In genomic region chr7:78530351-78530750, GRCh38 we compare ENCODE assay signal across 12 cellular contexts.
DNase-seq lines count a peak whose midpoint lies in the region; ATAC-seq and TF ChIP-seq lines count a peak whose summit lies in the region.
"Had no signal": no experiment of that assay in that cellular context is flagged by ENCODE, and none has a peak within 500 bp of the region (broad histone marks: within the 10 kb centered on the region; RNA-seq: fewer than 3 reads in every experiment).

No MANE protein-coding gene starts in this region.

- H3K4me2 ChIP-seq in osteoblast (ENCODE audit: insufficient read depth, low read length) = peak overlapping the region; percentile 0

- no peaks in the 10 kb centered on the region for H3K36me3 Mint-ChIP-seq in activated naive CD8-positive, alpha-beta T cell treated with anti-CD3 and anti-CD28 coated beads for 36 hours

- no peak overlapping the region for H3K4me3 Mint-ChIP-seq in activated naive CD8-positive, alpha-beta T cell treated with anti-CD3 and anti-CD28 coated beads for 36 hours

- no peak overlapping the region for H2AFZ ChIP-seq in osteoblast (ENCODE audit: low read length)

- H3K27ac ChIP-seq in osteoblast (ENCODE audit: low read depth, low read length) = no peak overlapping the region
- H3K27ac ChIP-seq in aorta (ENCODE audit: low read depth in 1 of 2, low read length in 2 of 2) = no peak overlapping the region

- WGBS in aorta, 2 donors = 77 to 86% methylated on average over 4 of the region's 4 CpGs

- intact Hi-C loops in aorta (cut with DNase I) = no loop called here

- no peak for TF ChIP-seq CTCF in osteoblast (IDR thresholded peaks at IDR 0.05; ENCODE audit: extremely low read depth, low read depth, low read length)

- H3K4me1 Mint-ChIP-seq in activated naive CD8-positive, alpha-beta T cell treated with anti-CD3 and anti-CD28 coated beads for 36 hours = no peaks in the 10 kb centered on the region

- H3K4me1 ChIP-seq in osteoblast (ENCODE audit: insufficient read depth, low read length) = peaks cover 24% of the 10 kb centered on the region
- no peaks in the 10 kb centered on the region for H3K4me1 ChIP-seq in aorta (ENCODE audit: control insufficient read depth in 1 of 2, insufficient read depth in 2 of 2, low read length in 2 of 2)

- ATAC-seq in aorta (ENCODE audit: low FRiP score) = no peak
- ATAC-seq in HG03095 (IDR thresholded peaks at IDR 0.05; ENCODE audit: unreplicated experiment) = no peak
- ATAC-seq: left lobe of liver had no signal

- no peaks in the 10 kb centered on the region for H4K20me1 ChIP-seq in osteoblast (ENCODE audit: insufficient read depth, low read length)

- no peaks in the 10 kb centered on the region for H3K9me3 ChIP-seq in osteoblast (ENCODE audit: low read depth, low read length)
- no peaks in the 10 kb centered on the region for H3K9me3 ChIP-seq in aorta (ENCODE audit: control insufficient read depth, low read length)

- no peaks in the 10 kb centered on the region for H3K27me3 ChIP-seq in osteoblast (ENCODE audit: insufficient read depth, low read length)
- no peaks in the 10 kb centered on the region for H3K27me3 ChIP-seq in aorta (ENCODE audit: control insufficient read depth in 1 of 2, insufficient read depth in 2 of 2, low read length in 1 of 2)

- DNase-seq in GM04503 (ENCODE audit: low read depth) (peak; percentile 21), NCI-H345 (lab: John Stamatoyannopoulos, UW) (peak; percentile 85), cerebellar cortex (ENCODE audit: low spot score) (peak; percentile 12), osteoblast (ENCODE audit: insufficient read length, low spot score, missing footprints) (peak; percentile 77), aorta (no peak)
- DNase-seq in stimulated activated CD4-positive, alpha-beta T cell treated with anti-CD3 and anti-CD28 coated beads, Interleukin-12 subunit alpha, Interleukin-12 subunit beta, amount 100 ng/mL, for 4 hours = no peak
- DNase-seq in activated naive CD8-positive, alpha-beta T cell treated with anti-CD3 and anti-CD28 coated beads for 36 hours = no peak
- DNase-seq: effector CD8-positive, alpha-beta T cell had no signal

- no peaks in the 10 kb centered on the region for H3K27me3 Mint-ChIP-seq in activated naive CD8-positive, alpha-beta T cell treated with anti-CD3 and anti-CD28 coated beads for 36 hours
- H3K27me3 Mint-ChIP-seq: progenitor cell of endocrine pancreas had no signal

- H3K4me3 ChIP-seq in osteoblast (ENCODE audit: insufficient read depth, low read length) (no peak overlapping the region), aorta (ENCODE audit: low read length in 2 of 2) (no peak overlapping the region)

- H3K27ac Mint-ChIP-seq in activated naive CD8-positive, alpha-beta T cell treated with anti-CD3 and anti-CD28 coated beads for 36 hours = no peak overlapping the region
- H3K27ac Mint-ChIP-seq: activated T-helper 2 cell treated with anti-CD3 and anti-CD28 coated beads, Interferon-gamma antibody, Interleukin-2, Interleukin-4, amounts not matched to agents 10 μg/mL and 5 μg/mL and 100 μg/mL, durations not matched to agents 14 hours and 24 hours and 36 hours; progenitor cell of endocrine pancreas had no signal

- no peaks in the 10 kb centered on the region for H3K79me2 ChIP-seq in osteoblast (ENCODE audit: insufficient read depth, low read length)

- peaks cover 1% of the 10 kb centered on the region for H3K9me3 Mint-ChIP-seq in activated naive CD8-positive, alpha-beta T cell treated with anti-CD3 and anti-CD28 coated beads for 36 hours
- H3K9me3 Mint-ChIP-seq: activated T-helper 2 cell treated with anti-CD3 and anti-CD28 coated beads, Interferon-gamma antibody, Interleukin-2, Interleukin-4, amounts not matched to agents 10 μg/mL and 5 μg/mL and 100 μg/mL, durations not matched to agents 14 hours and 24 hours and 36 hours had no signal

- H3K36me3 ChIP-seq in osteoblast (ENCODE audit: insufficient read depth, low read length) (no peaks in the 10 kb centered on the region), aorta (ENCODE audit: control insufficient read depth in 1 of 2, insufficient read depth in 2 of 2, low read length in 1 of 2) (no peaks in the 10 kb centered on the region)

Comparison
In these comparisons a context has a peak if more than half of its experiments do, and no peak if none do; other contexts are left out.
1. DNase-seq: peak in GM04503 (single experiment), NCI-H345 (single experiment), cerebellar cortex (single experiment) and osteoblast (single experiment); none in stimulated activated CD4-positive, alpha-beta T cell treated with anti-CD3 and anti-CD28 coated beads, Interleukin-12 subunit alpha, Interleukin-12 subunit beta, amount 100 ng/mL, for 4 hours (single experiment), aorta (0 of 2) and activated naive CD8-positive, alpha-beta T cell treated with anti-CD3 and anti-CD28 coated beads for 36 hours (single experiment).